Comparison of ENCODE assay signal across 13 cellular contexts in genomic region chr10:81031774-81032173, GRCh38.
A peak's percentile ranks its signal among the peaks of the same experiment; 100 is the strongest.
DNase-seq lines count a peak whose midpoint lies in the region; ATAC-seq and TF ChIP-seq lines count a peak whose summit lies in the region.
"Had no signal": no experiment of that assay in that cellular context is flagged by ENCODE, and none has a peak within 500 bp of the region (broad histone marks: within the 10 kb centered on the region; RNA-seq: fewer than 3 reads in every experiment).

No MANE protein-coding gene starts in this region.

- H3K4me3 ChIP-seq in body of pancreas: no peak overlapping the region

- no peaks in the 10 kb centered on the region for H3K9me3 ChIP-seq in body of pancreas

- no peak for TF ChIP-seq POLR2A in body of pancreas (IDR thresholded peaks at IDR 0.05)

- DNase-seq in NCI-H774 (lab: John Stamatoyannopoulos, UW): no peak
- DNase-seq in NCI-H69 (lab: John Stamatoyannopoulos, UW): no peak
- DNase-seq in NCI-H1436 treated with DMSO at 0.1 percent for 48 hours (lab: John Stamatoyannopoulos, UW): no peak
- no peak for DNase-seq in body of pancreas
- DNase-seq: activated CD8-positive, alpha-beta memory T cell treated with anti-CD3 and anti-CD28 coated beads, Interleukin-2, amount 50 U/mL, for 4 hours; NCI-H2227 treated with DMSO at 0.1 percent for 48 hours; RPMI8226; stimulated activated CD4-positive, alpha-beta T cell treated with anti-CD3 and anti-CD28 coated beads, Interleukin-2, amount 100 ng/mL, for 48 hours; stimulated activated naive CD4-positive, alpha-beta T cell treated with Interleukin-2 at 50 U/mL for 16 hours had no signal

- ATAC-seq in GM18870 (IDR thresholded peaks at IDR 0.05; ENCODE audit: unreplicated experiment): peak; percentile 81
- peak; percentile 75 for ATAC-seq in GM21526 (IDR thresholded peaks at IDR 0.05; ENCODE audit: low FRiP score, unreplicated experiment)
- peak; percentile 78 for ATAC-seq in HG03025 (IDR thresholded peaks at IDR 0.05; ENCODE audit: low FRiP score, unreplicated experiment)
- peak; percentile 63 for ATAC-seq in HG03571 (IDR thresholded peaks at IDR 0.05; ENCODE audit: unreplicated experiment)
- ATAC-seq in body of pancreas: no peak

- intact Hi-C loops in body of pancreas (cut with DNase I): no loop called here

- no peaks in the 10 kb centered on the region for H3K36me3 ChIP-seq in body of pancreas (replicated peaks in 1 of 2; ENCODE audit: insufficient read depth in 1 of 2, low read depth in 2 of 2)

- H3K27ac ChIP-seq in body of pancreas: no peak overlapping the region

- H3K27me3 ChIP-seq in body of pancreas: no peaks in the 10 kb centered on the region

- 80% methylated on average over 1 of the region's 1 CpG for WGBS in body of pancreas, 2 donors

- TF ChIP-seq CTCF in body of pancreas (IDR thresholded peaks at IDR 0.05): no peak

- H3K4me1 ChIP-seq in body of pancreas: no peaks in the 10 kb centered on the region
